Comparison of ENCODE assay signal across 8 cellular contexts in the genomic region with DNA sequence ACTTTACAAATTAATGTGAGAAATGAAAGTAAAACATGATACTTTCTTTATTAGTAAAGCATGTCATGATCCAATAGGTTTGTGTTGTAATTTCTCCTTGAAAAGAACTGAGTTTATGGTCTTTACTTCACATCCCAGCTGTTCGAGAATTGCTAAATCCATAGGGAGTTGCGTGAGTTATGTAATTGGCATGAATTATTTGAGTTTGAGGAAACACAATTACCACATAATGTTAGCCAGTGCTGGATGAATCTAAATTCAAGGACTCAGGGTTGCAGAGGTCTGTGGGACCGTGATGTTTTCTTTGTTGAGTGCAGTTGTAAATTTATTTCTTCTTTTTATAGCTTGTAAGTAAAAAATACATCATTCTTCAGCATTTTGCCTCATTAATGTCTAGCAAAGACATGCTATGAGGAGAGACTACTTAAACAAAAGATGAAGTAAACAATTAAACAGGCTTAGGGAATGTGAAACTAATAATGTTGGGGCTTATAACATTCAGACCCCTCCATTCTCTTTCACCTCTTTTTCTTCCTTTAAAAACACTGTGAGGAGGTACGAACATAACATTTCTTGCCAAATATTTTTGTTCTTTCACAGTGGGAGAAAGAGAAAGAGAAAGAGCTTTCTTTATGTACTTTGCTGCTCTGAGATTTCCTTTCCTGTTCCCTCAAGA.
DNase-seq lines count a peak whose midpoint lies in the region; ATAC-seq and TF ChIP-seq lines count a peak whose summit lies in the region.

No MANE protein-coding gene starts in this region.

- ATAC-seq in HG03139 (IDR thresholded peaks at IDR 0.05; ENCODE audit: unreplicated experiment) (no peak), HG02623 (IDR thresholded peaks at IDR 0.05; ENCODE audit: unreplicated experiment) (no peak)

- H3K36me3 Mint-ChIP-seq in CD14-positive monocyte = no peaks in the 10 kb centered on the region

- peak overlapping the region; percentile 20; the same call in 1 of the 2 replicates for H3K27ac ChIP-seq in HUES64 (ENCODE audit: low read depth, low read length)
- peak overlapping the region; percentile 94 for H3K27ac ChIP-seq in cingulate gyrus (ENCODE audit: low read depth, low read length)
- H3K27ac ChIP-seq in osteoblast (ENCODE audit: low read depth, low read length) = peak overlapping the region; percentile 69

- no peak overlapping the region for H3K4me3 Mint-ChIP-seq in CD14-positive monocyte

- DNase-seq in GM04503 (ENCODE audit: low read depth) (peak; percentile 91), osteoblast (ENCODE audit: insufficient read length, low spot score, missing footprints) (no peak), CD14-positive monocyte (ENCODE audit: low spot score) (no peak), NOMO-1 treated with dmso at 0.1 percent for 144 hours (lab: John Stamatoyannopoulos, UW; ENCODE audit: unreplicated experiment) (no peak)

- no peaks in the 10 kb centered on the region for H4K20me1 ChIP-seq in osteoblast (ENCODE audit: insufficient read depth, low read length)

- H3K36me3 ChIP-seq in HUES64 (ENCODE audit: insufficient read depth, low read length) = no peaks in the 10 kb centered on the region
- no peaks in the 10 kb centered on the region for H3K36me3 ChIP-seq in osteoblast (ENCODE audit: insufficient read depth, low read length)

- TF ChIP-seq CTCF in osteoblast (IDR thresholded peaks at IDR 0.05; ENCODE audit: extremely low read depth, low read depth, low read length) (no peak), CD14-positive monocyte (IDR thresholded peaks at IDR 0.05) (no peak)

- H3K9ac ChIP-seq in HUES64 (ENCODE audit: low read depth, low read length) = 0 out of 2 replicates have a peak overlapping the region, but pooled peaks have one; percentile 14

- peak overlapping the region; percentile 74 for H2AFZ ChIP-seq in osteoblast (ENCODE audit: low read length)

- no peak overlapping the region for H3K27ac Mint-ChIP-seq in CD14-positive monocyte

- H3K4me1 ChIP-seq in HUES64 (ENCODE audit: insufficient read depth, low read length) = peaks cover 22% of the 10 kb centered on the region
- H3K4me1 ChIP-seq in osteoblast (ENCODE audit: insufficient read depth, low read length) = peaks cover 11% of the 10 kb centered on the region

- WGBS in HUES64 = 88% methylated on average over 3 of the region's 4 CpGs

- H3K79me2 ChIP-seq in osteoblast (ENCODE audit: insufficient read depth, low read length) = no peaks in the 10 kb centered on the region

- no peak overlapping the region for H3K4me3 ChIP-seq in HUES64 (ENCODE audit: low read length)
- peak overlapping the region; percentile 66 for H3K4me3 ChIP-seq in osteoblast (ENCODE audit: insufficient read depth, low read length)

- H3K4me2 ChIP-seq in osteoblast (ENCODE audit: insufficient read depth, low read length) = peak overlapping the region; percentile 90

- H3K9me3 ChIP-seq in HUES64 (ENCODE audit: insufficient read depth, low read depth, low read length) (no peaks in the 10 kb centered on the region), osteoblast (ENCODE audit: low read depth, low read length) (no peaks in the 10 kb centered on the region)

- peaks cover 0 to 5% (median 2%) of the 10 kb centered on the region in 3 donors for H3K27me3 Mint-ChIP-seq in CD14-positive monocyte (ENCODE audit: low read depth in 3 of 3)

- no peaks in the 10 kb centered on the region for H3K4me1 Mint-ChIP-seq in CD14-positive monocyte

- H3K9me3 Mint-ChIP-seq in CD14-positive monocyte = peaks cover 0 to 2% (median 0%) of the 10 kb centered on the region in 7 donors

- H3K27me3 ChIP-seq in HUES64 (ENCODE audit: insufficient read depth, low read length) (no peaks in the 10 kb centered on the region), osteoblast (ENCODE audit: insufficient read depth, low read length) (no peaks in the 10 kb centered on the region)

- intact Hi-C loops in CD14-positive monocyte (cut with micrococcal nuclease) = no loop called here

Comparison
In these comparisons a context has a peak if more than half of its experiments do, and no peak if none do; other contexts are left out.
1. H3K27ac ChIP-seq: peak in every context shown above with its lines; median percentile 94 in cingulate gyrus; 69 in osteoblast; 20 in HUES64.